Comparison of ENCODE assay signal across 8 cellular contexts in genomic region chr2:144320491-144320890, GRCh38.
DNase-seq lines count a peak whose midpoint lies in the region; ATAC-seq, FAIRE-seq and TF ChIP-seq lines count a peak whose summit lies in the region.

No MANE protein-coding gene starts in this region.

- TF ChIP-seq POLR2A in GM12891 (IDR thresholded peaks at IDR 0.05; ENCODE audit: low read depth, low read length) = no peak

- TF ChIP-seq CTCF in astrocyte (IDR thresholded peaks at IDR 0.05; ENCODE audit: insufficient read depth, low read depth, low read length) = no peak

- H3K4me1 Mint-ChIP-seq in astrocyte (ENCODE audit: low read depth, unreplicated experiment) = peaks cover 22% of the 10 kb centered on the region

- no peaks in the 10 kb centered on the region for H3K27me3 Mint-ChIP-seq in astrocyte (ENCODE audit: low read depth, unreplicated experiment)

- H3K9ac ChIP-seq in astrocyte (ENCODE audit: low read length) = no peak overlapping the region

- no peaks in the 10 kb centered on the region for H3K27me3 ChIP-seq in astrocyte (ENCODE audit: insufficient read depth, low read length)

- peak overlapping the region; percentile 23 for H3K4me2 ChIP-seq in astrocyte (ENCODE audit: low read length)

- H2AFZ ChIP-seq in astrocyte (ENCODE audit: low read depth, low read length) = no peak overlapping the region

- no peak overlapping the region for H3K4me3 ChIP-seq in astrocyte (ENCODE audit: insufficient read depth, low read depth, low read length)
- H3K4me3 ChIP-seq in skeletal muscle cell (ENCODE audit: low read depth, low read length) = no peak overlapping the region

- peaks cover 10% of the 10 kb centered on the region for H3K4me1 ChIP-seq in astrocyte (ENCODE audit: insufficient read depth, low read length)

- H3K36me3 Mint-ChIP-seq in astrocyte (ENCODE audit: low read depth, unreplicated experiment) = peaks cover 2% of the 10 kb centered on the region

- FAIRE-seq in GM12891 (lab: Jason Lieb, UNC) = peak; percentile 82
- no peak for FAIRE-seq in astrocyte (lab: Jason Lieb, UNC)

- H3K27ac Mint-ChIP-seq in astrocyte (ENCODE audit: unreplicated experiment) = peak overlapping the region; percentile 66

- H3K27ac ChIP-seq in astrocyte (ENCODE audit: low read depth, low read length) = no peak overlapping the region

- H4K20me1 ChIP-seq in astrocyte (ENCODE audit: insufficient read depth, low read length) = no peaks in the 10 kb centered on the region

- H3K9me3 ChIP-seq in astrocyte (ENCODE audit: insufficient read depth, low read depth, low read length) = no peaks in the 10 kb centered on the region

- ATAC-seq in HG03280 (IDR thresholded peaks at IDR 0.05; ENCODE audit: unreplicated experiment) (no peak), HG02588 (IDR thresholded peaks at IDR 0.05; ENCODE audit: unreplicated experiment) (no peak), HG03135 (IDR thresholded peaks at IDR 0.05; ENCODE audit: unreplicated experiment) (no peak)

- peaks cover 24% of the 10 kb centered on the region for H3K79me2 ChIP-seq in astrocyte (ENCODE audit: insufficient read depth, low read length)

- DNase-seq in GM12891 (ENCODE audit: insufficient read length, low spot score) (no peak), T follicular helper cell (ENCODE audit: low read depth) (peak; percentile 29), astrocyte (ENCODE audit: low read depth) (peak; percentile 48), skeletal muscle cell (ENCODE audit: low read depth) (peak; percentile 7), NCI-H146 treated with DMSO at 0.1 percent for 48 hours (lab: John Stamatoyannopoulos, UW; ENCODE audit: unreplicated experiment) (no peak)

- no peak overlapping the region for H3K4me3 Mint-ChIP-seq in astrocyte (ENCODE audit: unreplicated experiment)

- H3K9me3 Mint-ChIP-seq in astrocyte (ENCODE audit: unreplicated experiment) = no peaks in the 10 kb centered on the region

- no peaks in the 10 kb centered on the region for H3K36me3 ChIP-seq in astrocyte (ENCODE audit: insufficient read depth, low read length)

TF ChIP-seq in GM12891, 5 proteins besides CTCF, POLR2A, EP300 and RAD21:
- no peak for TF ChIP-seq POLR2AphosphoS5 (IDR thresholded peaks at IDR 0.05; ENCODE audit: low read depth, low read length)

Comparison
In these comparisons a context has a peak if more than half of its experiments do, and no peak if none do; other contexts are left out.
1. DNase-seq: peak in T follicular helper cell (single experiment), astrocyte (single experiment) and skeletal muscle cell (single experiment); none in GM12891 (single experiment) and NCI-H146 treated with DMSO at 0.1 percent for 48 hours (single experiment).